Comparison of ENCODE assay signal across 2 cellular contexts in genomic region chr3:50336452-50337174, GRCh38.
A peak's percentile ranks its signal among the peaks of the same experiment; 100 is the strongest.
TF ChIP-seq lines count a peak whose summit lies in the region.

No MANE protein-coding gene starts in this region.

TF ChIP-seq in A549, 52 proteins besides CTCF, POLR2A, EP300 and RAD21 (continued from another document):
- TF ChIP-seq, protein P1, sequence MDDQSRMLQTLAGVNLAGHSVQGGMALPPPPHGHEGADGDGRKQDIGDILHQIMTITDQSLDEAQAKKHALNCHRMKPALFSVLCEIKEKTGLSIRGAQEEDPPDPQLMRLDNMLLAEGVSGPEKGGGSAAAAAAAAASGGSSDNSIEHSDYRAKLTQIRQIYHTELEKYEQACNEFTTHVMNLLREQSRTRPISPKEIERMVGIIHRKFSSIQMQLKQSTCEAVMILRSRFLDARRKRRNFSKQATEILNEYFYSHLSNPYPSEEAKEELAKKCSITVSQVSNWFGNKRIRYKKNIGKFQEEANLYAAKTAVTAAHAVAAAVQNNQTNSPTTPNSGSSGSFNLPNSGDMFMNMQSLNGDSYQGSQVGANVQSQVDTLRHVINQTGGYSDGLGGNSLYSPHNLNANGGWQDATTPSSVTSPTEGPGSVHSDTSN (IDR thresholded peaks at IDR 0.05), result no peak
- TF ChIP-seq HEYL (CRISPR knock-in tag; IDR thresholded peaks at IDR 0.05) (no peak), RARB (CRISPR knock-in tag; IDR thresholded peaks at IDR 0.05) (no peak), SMC3 (IDR thresholded peaks at IDR 0.05) (no peak), GATA3 (IDR thresholded peaks at IDR 0.05; ENCODE audit: borderline replicate concordance) (0 out of 2 replicates have a peak, but pooled peaks have one; percentile 1), FOXS1 (CRISPR knock-in tag; IDR thresholded peaks at IDR 0.05) (no peak)

TF ChIP-seq in WTC11, 78 proteins besides CTCF, POLR2A, EP300 and RAD21:
- TF ChIP-seq, protein P2, sequence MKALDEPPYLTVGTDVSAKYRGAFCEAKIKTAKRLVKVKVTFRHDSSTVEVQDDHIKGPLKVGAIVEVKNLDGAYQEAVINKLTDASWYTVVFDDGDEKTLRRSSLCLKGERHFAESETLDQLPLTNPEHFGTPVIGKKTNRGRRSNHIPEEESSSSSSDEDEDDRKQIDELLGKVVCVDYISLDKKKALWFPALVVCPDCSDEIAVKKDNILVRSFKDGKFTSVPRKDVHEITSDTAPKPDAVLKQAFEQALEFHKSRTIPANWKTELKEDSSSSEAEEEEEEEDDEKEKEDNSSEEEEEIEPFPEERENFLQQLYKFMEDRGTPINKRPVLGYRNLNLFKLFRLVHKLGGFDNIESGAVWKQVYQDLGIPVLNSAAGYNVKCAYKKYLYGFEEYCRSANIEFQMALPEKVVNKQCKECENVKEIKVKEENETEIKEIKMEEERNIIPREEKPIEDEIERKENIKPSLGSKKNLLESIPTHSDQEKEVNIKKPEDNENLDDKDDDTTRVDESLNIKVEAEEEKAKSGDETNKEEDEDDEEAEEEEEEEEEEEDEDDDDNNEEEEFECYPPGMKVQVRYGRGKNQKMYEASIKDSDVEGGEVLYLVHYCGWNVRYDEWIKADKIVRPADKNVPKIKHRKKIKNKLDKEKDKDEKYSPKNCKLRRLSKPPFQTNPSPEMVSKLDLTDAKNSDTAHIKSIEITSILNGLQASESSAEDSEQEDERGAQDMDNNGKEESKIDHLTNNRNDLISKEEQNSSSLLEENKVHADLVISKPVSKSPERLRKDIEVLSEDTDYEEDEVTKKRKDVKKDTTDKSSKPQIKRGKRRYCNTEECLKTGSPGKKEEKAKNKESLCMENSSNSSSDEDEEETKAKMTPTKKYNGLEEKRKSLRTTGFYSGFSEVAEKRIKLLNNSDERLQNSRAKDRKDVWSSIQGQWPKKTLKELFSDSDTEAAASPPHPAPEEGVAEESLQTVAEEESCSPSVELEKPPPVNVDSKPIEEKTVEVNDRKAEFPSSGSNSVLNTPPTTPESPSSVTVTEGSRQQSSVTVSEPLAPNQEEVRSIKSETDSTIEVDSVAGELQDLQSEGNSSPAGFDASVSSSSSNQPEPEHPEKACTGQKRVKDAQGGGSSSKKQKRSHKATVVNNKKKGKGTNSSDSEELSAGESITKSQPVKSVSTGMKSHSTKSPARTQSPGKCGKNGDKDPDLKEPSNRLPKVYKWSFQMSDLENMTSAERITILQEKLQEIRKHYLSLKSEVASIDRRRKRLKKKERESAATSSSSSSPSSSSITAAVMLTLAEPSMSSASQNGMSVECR (CRISPR knock-in tag; IDR thresholded peaks at IDR 0.05; ENCODE audit: borderline replicate concordance), result no peak
- peak; percentile 42; the same call in 1 of the 2 replicates for TF ChIP-seq TCF7 (CRISPR knock-in tag; IDR thresholded peaks at IDR 0.05; ENCODE audit: low read depth)
